Comparison of ENCODE assay signal across 16 cellular contexts in genomic region chr1:88399690-88400089, GRCh38.
DNase-seq lines count a peak whose midpoint lies in the region; ATAC-seq and TF ChIP-seq lines count a peak whose summit lies in the region.
"Had no signal": no experiment of that assay in that cellular context is flagged by ENCODE, and none has a peak within 500 bp of the region (broad histone marks: within the 10 kb centered on the region; RNA-seq: fewer than 3 reads in every experiment).

No MANE protein-coding gene starts in this region.

- intact Hi-C loops in left lung (cut with DNase I) = no loop called here

- no peaks in the 10 kb centered on the region for H3K36me3 Mint-ChIP-seq in activated T-helper 17 cell treated with anti-CD3 and anti-CD28 coated beads, Interleukin-2, amount 50 U/mL, for 72 hours (ENCODE audit: low read depth)
- H3K36me3 Mint-ChIP-seq: activated naive CD4-positive, alpha-beta T cell treated with anti-CD3 and anti-CD28 coated beads, Interleukin-2, amount 10 ng/mL, durations not matched to agents 7 days and 5 days; CD14-positive monocyte had no signal

- H3K4me3 ChIP-seq in SJCRH30 (no peak overlapping the region), left lung (no peak overlapping the region)
- H3K4me3 ChIP-seq: K562, lower lobe of right lung, smooth muscle cell had no signal

- no peak overlapping the region for H3K4me3 Mint-ChIP-seq in activated T-helper 17 cell treated with anti-CD3 and anti-CD28 coated beads, Interleukin-2, amount 50 U/mL, for 72 hours
- H3K4me3 Mint-ChIP-seq: activated naive CD4-positive, alpha-beta T cell treated with anti-CD3 and anti-CD28 coated beads, Interleukin-2, amount 10 ng/mL, durations not matched to agents 7 days and 5 days; CD14-positive monocyte had no signal

- H3K9me3 ChIP-seq in SJCRH30 (replicated peaks) (no peaks in the 10 kb centered on the region), left lung (peaks cover 0 to 3% of the 10 kb centered on the region in 2 donors)
- H3K9me3 ChIP-seq: lower lobe of right lung, neutrophil had no signal

- no peak for TF ChIP-seq CTCF in left lung (IDR thresholded peaks at IDR 0.05)

- H3K27me3 ChIP-seq in SJCRH30 (no peaks in the 10 kb centered on the region), left lung (no peaks in the 10 kb centered on the region)
- H3K27me3 ChIP-seq: neutrophil had no signal

- peaks cover 3% of the 10 kb centered on the region for H3K9me3 Mint-ChIP-seq in activated T-helper 17 cell treated with anti-CD3 and anti-CD28 coated beads, Interleukin-2, amount 50 U/mL, for 72 hours
- H3K9me3 Mint-ChIP-seq: activated naive CD4-positive, alpha-beta T cell treated with anti-CD3 and anti-CD28 coated beads, Interleukin-2, amount 10 ng/mL, durations not matched to agents 7 days and 5 days had no signal

- no peak for DNase-seq in SJCRH30
- DNase-seq in left lung = no peak
- DNase-seq: activated CD8-positive, alpha-beta memory T cell treated with anti-CD3 and anti-CD28 coated beads for 24 hours; activated naive CD4-positive, alpha-beta T cell treated with anti-CD3 and anti-CD28 coated beads, Interleukin-2, amount 10 ng/mL, durations not matched to agents 7 days and 5 days; lower lobe of right lung; NCI-H1436 treated with DMSO at 0.1 percent for 48 hours; NCI-H82 had no signal

- H3K36me3 ChIP-seq in SJCRH30 (no peaks in the 10 kb centered on the region), left lung (no peaks in the 10 kb centered on the region)
- H3K36me3 ChIP-seq: lower lobe of right lung, neutrophil had no signal

- ATAC-seq in GM19025 (IDR thresholded peaks at IDR 0.05; ENCODE audit: low read depth, unreplicated experiment) (peak; percentile 37), GM21619 (IDR thresholded peaks at IDR 0.05; ENCODE audit: unreplicated experiment) (peak; percentile 63), HG03060 (IDR thresholded peaks at IDR 0.05; ENCODE audit: low read depth, unreplicated experiment) (peak; percentile 43), HG03575 (IDR thresholded peaks at IDR 0.05; ENCODE audit: extremely low read depth, insufficient number of reproducible peaks, low FRiP score, unreplicated experiment) (peak; percentile 70), left lung (no peak)
- no peak for ATAC-seq in activated T-helper 17 cell treated with anti-CD3 and anti-CD28 coated beads, Interleukin-2, amount 50 U/mL, for 72 hours (replicated peaks)
- ATAC-seq: K562, lower lobe of right lung had no signal

- no peaks in the 10 kb centered on the region for H3K4me1 Mint-ChIP-seq in activated T-helper 17 cell treated with anti-CD3 and anti-CD28 coated beads, Interleukin-2, amount 50 U/mL, for 72 hours
- H3K4me1 Mint-ChIP-seq: activated naive CD4-positive, alpha-beta T cell treated with anti-CD3 and anti-CD28 coated beads, Interleukin-2, amount 10 ng/mL, durations not matched to agents 7 days and 5 days; CD14-positive monocyte had no signal

- H3K27ac ChIP-seq in SJCRH30 (no peak overlapping the region), left lung (no peak overlapping the region)
- H3K27ac ChIP-seq: lower lobe of right lung, neutrophil had no signal

- H3K27ac Mint-ChIP-seq in activated T-helper 17 cell treated with anti-CD3 and anti-CD28 coated beads, Interleukin-2, amount 50 U/mL, for 72 hours = no peak overlapping the region
- H3K27ac Mint-ChIP-seq: activated naive CD4-positive, alpha-beta T cell treated with anti-CD3 and anti-CD28 coated beads, Interleukin-2, amount 10 ng/mL, durations not matched to agents 7 days and 5 days; CD14-positive monocyte had no signal

- no peaks in the 10 kb centered on the region for H3K4me1 ChIP-seq in SJCRH30
- H3K4me1 ChIP-seq in left lung = no peaks in the 10 kb centered on the region
- H3K4me1 ChIP-seq: lower lobe of right lung had no signal

- no peaks in the 10 kb centered on the region for H3K27me3 Mint-ChIP-seq in activated T-helper 17 cell treated with anti-CD3 and anti-CD28 coated beads, Interleukin-2, amount 50 U/mL, for 72 hours
- H3K27me3 Mint-ChIP-seq: activated naive CD4-positive, alpha-beta T cell treated with anti-CD3 and anti-CD28 coated beads, Interleukin-2, amount 10 ng/mL, durations not matched to agents 7 days and 5 days had no signal

Comparison
In these comparisons a context has a peak if more than half of its experiments do, and no peak if none do; other contexts are left out.
1. ATAC-seq: peak in GM19025 (single experiment), GM21619 (single experiment), HG03060 (single experiment) and HG03575 (single experiment); none in activated T-helper 17 cell treated with anti-CD3 and anti-CD28 coated beads, Interleukin-2, amount 50 U/mL, for 72 hours (single experiment) and left lung (single experiment).